In genomic region chr11:86570020-86570419, GRCh38 we compare ENCODE assay signal across 1 cellular context.
TF ChIP-seq lines count a peak whose summit lies in the region.

No MANE protein-coding gene starts in this region.

TF ChIP-seq in HEK293, 187 proteins besides CTCF, POLR2A, EP300 and RAD21 (continued from another document and continues in another):
- TF ChIP-seq ZNF830 (tag by site-specific recombination; IDR thresholded peaks at IDR 0.05; ENCODE audit: low read depth) (no peak), MEIS1 (CRISPR knock-in tag; IDR thresholded peaks at IDR 0.05; ENCODE audit: borderline replicate concordance) (peak; percentile 94), ZBTB48 (tag by site-specific recombination; IDR thresholded peaks at IDR 0.05) (no peak), ZNF473 (tag by site-specific recombination; IDR thresholded peaks at IDR 0.05) (no peak), ZNF776 (tag by site-specific recombination; IDR thresholded peaks at IDR 0.05; ENCODE audit: borderline replicate concordance) (no peak), ZSCAN30 (tag by site-specific recombination; IDR thresholded peaks at IDR 0.05) (no peak), ZXDB (tag by site-specific recombination; IDR thresholded peaks at IDR 0.05) (peak; percentile 55), ZNF660 (tag by site-specific recombination; IDR thresholded peaks at IDR 0.05) (peak; percentile 16; the same call in 1 of the 2 replicates), ZBTB17 (tag by site-specific recombination; IDR thresholded peaks at IDR 0.05) (peak; percentile 49; the same call in 1 of the 2 replicates), ZNF558 (tag by site-specific recombination; IDR thresholded peaks at IDR 0.05) (0 out of 2 replicates have a peak, but pooled peaks have one; percentile 10), ZBTB26 (tag by site-specific recombination; optimal IDR thresholded peaks at IDR 0.05) (no peak), ZNF146 (tag by site-specific recombination; IDR thresholded peaks at IDR 0.05) (peak; percentile 29; the same call in 1 of the 2 replicates), ZNF596 (tag by site-specific recombination; IDR thresholded peaks at IDR 0.05) (no peak), FEZF1 (tag by site-specific recombination; IDR thresholded peaks at IDR 0.05) (peak; percentile 68), ZNF626 (tag by site-specific recombination; IDR thresholded peaks at IDR 0.05) (no peak), RBAK (tag by site-specific recombination; IDR thresholded peaks at IDR 0.05) (no peak), ZNF747 (tag by site-specific recombination; IDR thresholded peaks at IDR 0.05) (no peak), REPIN1 (tag by site-specific recombination; IDR thresholded peaks at IDR 0.05; ENCODE audit: low read depth) (no peak), MZF1 (tag by site-specific recombination; IDR thresholded peaks at IDR 0.05; ENCODE audit: borderline replicate concordance) (0 out of 2 replicates have a peak, but pooled peaks have one; percentile 12), ZFP37 (tag by site-specific recombination; IDR thresholded peaks at IDR 0.05) (0 out of 2 replicates have a peak, but pooled peaks have one; percentile 25), PRDM1 (tag by site-specific recombination; IDR thresholded peaks at IDR 0.05) (no peak), ZFP41 (tag by site-specific recombination; IDR thresholded peaks at IDR 0.05; ENCODE audit: borderline replicate concordance) (no peak), ZNF10 (tag by site-specific recombination; IDR thresholded peaks at IDR 0.05) (peak; percentile 53; the same call in 1 of the 2 replicates), ZNF350 (tag by site-specific recombination; IDR thresholded peaks at IDR 0.05) (no peak), ZNF184 (tag by site-specific recombination; IDR thresholded peaks at IDR 0.05) (no peak; the same call in 1 of the 2 replicates), ZNF175 (tag by site-specific recombination; IDR thresholded peaks at IDR 0.05) (no peak), PBX3 (CRISPR knock-in tag; IDR thresholded peaks at IDR 0.05) (no peak), ZNF639 (tag by site-specific recombination; IDR thresholded peaks at IDR 0.05) (peak; percentile 90), ZNF133 (tag by site-specific recombination; IDR thresholded peaks at IDR 0.05) (no peak), TSHZ1 (tag by site-specific recombination; IDR thresholded peaks at IDR 0.05; ENCODE audit: borderline replicate concordance) (peak; percentile 91), KLF7 (tag by site-specific recombination; IDR thresholded peaks at IDR 0.05; ENCODE audit: borderline replicate concordance) (no peak), BCL11B (tag by site-specific recombination; IDR thresholded peaks at IDR 0.05; ENCODE audit: low read depth) (no peak), ZNF311 (tag by site-specific recombination; IDR thresholded peaks at IDR 0.05; ENCODE audit: borderline replicate concordance) (no peak), ZNF174 (tag by site-specific recombination; IDR thresholded peaks at IDR 0.05) (no peak), ZNF600 (tag by site-specific recombination; IDR thresholded peaks at IDR 0.05) (peak; percentile 71; the same call in 1 of the 2 replicates), ZNF768 (tag by site-specific recombination; IDR thresholded peaks at IDR 0.05) (no peak), GLIS2 (tag by site-specific recombination; IDR thresholded peaks at IDR 0.05) (no peak), GLI4 (tag by site-specific recombination; IDR thresholded peaks at IDR 0.05) (no peak), KLF1 (tag by site-specific recombination; IDR thresholded peaks at IDR 0.05) (no peak), ZNF791 (tag by site-specific recombination; IDR thresholded peaks at IDR 0.05) (no peak), ZEB2 (tag by site-specific recombination; IDR thresholded peaks at IDR 0.05) (peak; percentile 98), ZNF391 (tag by site-specific recombination; IDR thresholded peaks at IDR 0.05; ENCODE audit: borderline replicate concordance, low read depth) (no peak), ZNF423 (tag by site-specific recombination; IDR thresholded peaks at IDR 0.05) (no peak), ZNF169 (tag by site-specific recombination; IDR thresholded peaks at IDR 0.05) (no peak), YY2 (tag by site-specific recombination; IDR thresholded peaks at IDR 0.05) (no peak), ZNF629 (tag by site-specific recombination; IDR thresholded peaks at IDR 0.05) (peak; percentile 98), ZFP69B (tag by site-specific recombination; IDR thresholded peaks at IDR 0.05) (0 out of 2 replicates have a peak, but pooled peaks have one; percentile 36)
- TF ChIP-seq, protein P1, sequence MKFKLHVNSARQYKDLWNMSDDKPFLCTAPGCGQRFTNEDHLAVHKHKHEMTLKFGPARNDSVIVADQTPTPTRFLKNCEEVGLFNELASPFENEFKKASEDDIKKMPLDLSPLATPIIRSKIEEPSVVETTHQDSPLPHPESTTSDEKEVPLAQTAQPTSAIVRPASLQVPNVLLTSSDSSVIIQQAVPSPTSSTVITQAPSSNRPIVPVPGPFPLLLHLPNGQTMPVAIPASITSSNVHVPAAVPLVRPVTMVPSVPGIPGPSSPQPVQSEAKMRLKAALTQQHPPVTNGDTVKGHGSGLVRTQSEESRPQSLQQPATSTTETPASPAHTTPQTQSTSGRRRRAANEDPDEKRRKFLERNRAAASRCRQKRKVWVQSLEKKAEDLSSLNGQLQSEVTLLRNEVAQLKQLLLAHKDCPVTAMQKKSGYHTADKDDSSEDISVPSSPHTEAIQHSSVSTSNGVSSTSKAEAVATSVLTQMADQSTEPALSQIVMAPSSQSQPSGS (tag by site-specific recombination; IDR thresholded peaks at IDR 0.05; ENCODE audit: low read depth), result peak; percentile 97
- TF ChIP-seq, protein P2, sequence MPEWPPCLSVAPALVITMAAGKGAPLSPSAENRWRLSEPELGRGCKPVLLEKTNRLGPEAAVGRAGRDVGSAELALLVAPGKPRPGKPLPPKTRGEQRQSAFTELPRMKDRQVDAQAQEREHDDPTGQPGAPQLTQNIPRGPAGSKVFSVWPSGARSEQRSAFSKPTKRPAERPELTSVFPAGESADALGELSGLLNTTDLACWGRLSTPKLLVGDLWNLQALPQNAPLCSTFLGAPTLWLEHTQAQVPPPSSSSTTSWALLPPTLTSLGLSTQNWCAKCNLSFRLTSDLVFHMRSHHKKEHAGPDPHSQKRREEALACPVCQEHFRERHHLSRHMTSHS (tag by site-specific recombination; IDR thresholded peaks at IDR 0.05), result no peak
- TF ChIP-seq, protein P3, sequence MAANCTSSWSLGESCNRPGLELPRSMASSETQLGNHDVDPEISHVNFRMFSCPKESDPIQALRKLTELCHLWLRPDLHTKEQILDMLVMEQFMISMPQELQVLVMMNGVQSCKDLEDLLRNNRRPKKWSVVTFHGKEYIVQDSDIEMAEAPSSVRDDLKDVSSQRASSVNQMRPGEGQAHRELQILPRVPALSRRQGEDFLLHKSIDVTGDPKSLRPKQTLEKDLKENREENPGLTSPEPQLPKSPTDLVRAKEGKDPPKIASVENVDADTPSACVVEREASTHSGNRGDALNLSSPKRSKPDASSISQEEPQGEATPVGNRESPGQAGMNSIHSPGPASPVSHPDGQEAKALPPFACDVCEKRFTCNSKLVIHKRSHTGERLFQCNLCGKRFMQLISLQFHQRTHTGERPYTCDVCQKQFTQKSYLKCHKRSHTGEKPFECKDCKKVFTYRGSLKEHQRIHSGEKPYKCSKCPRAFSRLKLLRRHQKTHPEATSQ (tag by site-specific recombination; IDR thresholded peaks at IDR 0.05), result no peak
- TF ChIP-seq, protein P4, sequence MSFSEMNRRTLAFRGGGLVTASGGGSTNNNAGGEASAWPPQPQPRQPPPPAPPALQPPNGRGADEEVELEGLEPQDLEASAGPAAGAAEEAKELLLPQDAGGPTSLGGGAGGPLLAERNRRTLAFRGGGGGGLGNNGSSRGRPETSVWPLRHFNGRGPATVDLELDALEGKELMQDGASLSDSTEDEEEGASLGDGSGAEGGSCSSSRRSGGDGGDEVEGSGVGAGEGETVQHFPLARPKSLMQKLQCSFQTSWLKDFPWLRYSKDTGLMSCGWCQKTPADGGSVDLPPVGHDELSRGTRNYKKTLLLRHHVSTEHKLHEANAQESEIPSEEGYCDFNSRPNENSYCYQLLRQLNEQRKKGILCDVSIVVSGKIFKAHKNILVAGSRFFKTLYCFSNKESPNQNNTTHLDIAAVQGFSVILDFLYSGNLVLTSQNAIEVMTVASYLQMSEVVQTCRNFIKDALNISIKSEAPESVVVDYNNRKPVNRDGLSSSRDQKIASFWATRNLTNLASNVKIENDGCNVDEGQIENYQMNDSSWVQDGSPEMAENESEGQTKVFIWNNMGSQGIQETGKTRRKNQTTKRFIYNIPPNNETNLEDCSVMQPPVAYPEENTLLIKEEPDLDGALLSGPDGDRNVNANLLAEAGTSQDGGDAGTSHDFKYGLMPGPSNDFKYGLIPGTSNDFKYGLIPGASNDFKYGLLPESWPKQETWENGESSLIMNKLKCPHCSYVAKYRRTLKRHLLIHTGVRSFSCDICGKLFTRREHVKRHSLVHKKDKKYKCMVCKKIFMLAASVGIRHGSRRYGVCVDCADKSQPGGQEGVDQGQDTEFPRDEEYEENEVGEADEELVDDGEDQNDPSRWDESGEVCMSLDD (tag by site-specific recombination; IDR thresholded peaks at IDR 0.05), result no peak
- TF ChIP-seq, protein P5, sequence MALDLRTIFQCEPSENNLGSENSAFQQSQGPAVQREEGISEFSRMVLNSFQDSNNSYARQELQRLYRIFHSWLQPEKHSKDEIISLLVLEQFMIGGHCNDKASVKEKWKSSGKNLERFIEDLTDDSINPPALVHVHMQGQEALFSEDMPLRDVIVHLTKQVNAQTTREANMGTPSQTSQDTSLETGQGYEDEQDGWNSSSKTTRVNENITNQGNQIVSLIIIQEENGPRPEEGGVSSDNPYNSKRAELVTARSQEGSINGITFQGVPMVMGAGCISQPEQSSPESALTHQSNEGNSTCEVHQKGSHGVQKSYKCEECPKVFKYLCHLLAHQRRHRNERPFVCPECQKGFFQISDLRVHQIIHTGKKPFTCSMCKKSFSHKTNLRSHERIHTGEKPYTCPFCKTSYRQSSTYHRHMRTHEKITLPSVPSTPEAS (tag by site-specific recombination; IDR thresholded peaks at IDR 0.05), result 0 out of 2 replicates have a peak, but pooled peaks have one; percentile 10
